In genomic region chr1:153669606-153670005, GRCh38 we compare ENCODE assay signal across 12 cellular contexts. TPM values are rescaled to one million over a fixed set of nuclear protein-coding genes. Genes with fewer than 3 reads are reported as not detected.
DNase-seq lines count a peak whose midpoint lies in the region; ATAC-seq and TF ChIP-seq lines count a peak whose summit lies in the region.
"Had no signal": no experiment of that assay in that cellular context is flagged by ENCODE, and none has a peak within 500 bp of the region (broad histone marks: within the 10 kb centered on the region; RNA-seq: fewer than 3 reads in every experiment).

No MANE protein-coding gene starts in this region.

- H3K4me3 Mint-ChIP-seq in stimulated activated naive CD8-positive, alpha-beta T cell treated with anti-CD3 and anti-CD28 coated beads, Interleukin-15, amount 100 ng/mL, for 72 hours, result no peak overlapping the region
- no peak overlapping the region for H3K4me3 Mint-ChIP-seq in activated naive CD8-positive, alpha-beta T cell treated with anti-CD3 and anti-CD28 coated beads for 36 hours

- H3K27ac Mint-ChIP-seq in stimulated activated naive CD8-positive, alpha-beta T cell treated with anti-CD3 and anti-CD28 coated beads, Interleukin-15, amount 100 ng/mL, for 72 hours, result peak overlapping the region; percentile 43 to 67
- no peak overlapping the region for H3K27ac Mint-ChIP-seq in activated naive CD8-positive, alpha-beta T cell treated with anti-CD3 and anti-CD28 coated beads for 36 hours

- no peak overlapping the region for H3K27ac ChIP-seq in mesodermal cell (ENCODE audit: low read depth, low read length, severe bottlenecking)

- no peaks in the 10 kb centered on the region for H3K27me3 Mint-ChIP-seq in stimulated activated naive CD8-positive, alpha-beta T cell treated with anti-CD3 and anti-CD28 coated beads, Interleukin-15, amount 100 ng/mL, for 72 hours
- no peaks in the 10 kb centered on the region for H3K27me3 Mint-ChIP-seq in activated naive CD8-positive, alpha-beta T cell treated with anti-CD3 and anti-CD28 coated beads for 36 hours

- ATAC-seq in stimulated activated naive CD8-positive, alpha-beta T cell treated with anti-CD3 and anti-CD28 coated beads, Interleukin-15, amount 100 ng/mL, for 72 hours, result no peak
- ATAC-seq in stimulated activated naive CD8-positive, alpha-beta T cell treated with anti-CD3 and anti-CD28 coated beads, Interleukin-15, Interleukin-2, amounts not matched to agents 100 U/mL and 50 U/mL, for 24 hours, result no peak
- ATAC-seq in activated CD4-positive, CD25-positive, alpha-beta regulatory T cell treated with anti-CD3 and anti-CD28 coated beads, Interleukin-2, amount 50 U/mL, for 24 hours, result no peak

- peaks cover 53% of the 10 kb centered on the region for H3K36me3 Mint-ChIP-seq in activated naive CD8-positive, alpha-beta T cell treated with anti-CD3 and anti-CD28 coated beads for 36 hours

- no peak for TF ChIP-seq CTCF in cardiac fibroblast (IDR thresholded peaks at IDR 0.05; ENCODE audit: low read depth, low read length)

- peaks cover 55% of the 10 kb centered on the region for H3K36me3 ChIP-seq in mesodermal cell (ENCODE audit: control insufficient read depth, insufficient read depth, low read length)

- DNase-seq in stimulated activated naive CD8-positive, alpha-beta T cell treated with anti-CD3 and anti-CD28 coated beads, Interleukin-15, amount 100 ng/mL, for 72 hours, result no peak
- no peak for DNase-seq in stimulated activated naive CD8-positive, alpha-beta T cell treated with anti-CD3 and anti-CD28 coated beads, Interleukin-15, Interleukin-2, amounts not matched to agents 100 U/mL and 50 U/mL, for 24 hours
- DNase-seq in cardiac fibroblast (ENCODE audit: low read depth in 2 of 2) (no peak), mucosa of gallbladder (ENCODE audit: low spot score) (no peak), NCI-H748 (lab: John Stamatoyannopoulos, UW; ENCODE audit: unreplicated experiment) (no peak)
- DNase-seq in activated naive CD8-positive, alpha-beta T cell treated with anti-CD3 and anti-CD28 coated beads for 36 hours, result no peak
- DNase-seq: C1 segment of cervical spinal cord, kidney glomerular epithelial cell, NCI-H1694 treated with DMSO at 0.1 percent for 48 hours, T-helper 9 cell had no signal

- 91 to 92% methylated on average over 6 of the region's 6 CpGs for WGBS in mesodermal cell (ENCODE audit: insufficient coverage in 2 of 2), 2 experiments

- no peaks in the 10 kb centered on the region for H3K9me3 Mint-ChIP-seq in stimulated activated naive CD8-positive, alpha-beta T cell treated with anti-CD3 and anti-CD28 coated beads, Interleukin-15, amount 100 ng/mL, for 72 hours
- peaks cover 2% of the 10 kb centered on the region for H3K9me3 Mint-ChIP-seq in activated naive CD8-positive, alpha-beta T cell treated with anti-CD3 and anti-CD28 coated beads for 36 hours

- H3K4me1 ChIP-seq in mesodermal cell (ENCODE audit: control insufficient read depth, insufficient read depth, low read length, poor library complexity, severe bottlenecking), result peaks cover 10% of the 10 kb centered on the region

- H3K9me3 ChIP-seq in mesodermal cell (ENCODE audit: control insufficient read depth, low read length), result no peaks in the 10 kb centered on the region

- peak overlapping the region; percentile 64 to 88 for H3K4me3 ChIP-seq in cardiac fibroblast (replicated peaks in 1 of 2; ENCODE audit: low read depth in 2 of 2, low read length in 2 of 2)
- peak overlapping the region; percentile 100 for H3K4me3 ChIP-seq in mesodermal cell (ENCODE audit: extremely low read depth, insufficient read depth, low read length, poor library complexity, severe bottlenecking)

- peaks cover 19% of the 10 kb centered on the region for H3K4me1 Mint-ChIP-seq in stimulated activated naive CD8-positive, alpha-beta T cell treated with anti-CD3 and anti-CD28 coated beads, Interleukin-15, amount 100 ng/mL, for 72 hours
- H3K4me1 Mint-ChIP-seq in activated naive CD8-positive, alpha-beta T cell treated with anti-CD3 and anti-CD28 coated beads for 36 hours, result peaks cover 33% of the 10 kb centered on the region

RNA-seq across cellular contexts. Expression of gene ILF2, which starts 1.2 kb away (rescaled TPM):
- 369 TPM for polyA plus RNA-seq in mesodermal cell (2013, experiment 1 of 2)
- 367 TPM for polyA plus RNA-seq in mesodermal cell (2013, experiment 2 of 2)
- total RNA-seq in mucosa of gallbladder, result 87.6 TPM
- 100 to 1,000 TPM; 419 to 431 TPM for total RNA-seq in activated naive CD8-positive, alpha-beta T cell treated with anti-CD3 and anti-CD28 coated beads for 36 hours

RNA-seq across cellular contexts. Expression of gene NPR1, which starts 8.9 kb away (rescaled TPM):
- 7.4 TPM for polyA plus RNA-seq in mesodermal cell (2013, experiment 1 of 2)
- polyA plus RNA-seq in mesodermal cell (2013, experiment 2 of 2), result 5.7 TPM
- 8.8 TPM for total RNA-seq in mucosa of gallbladder
- under 1 TPM in 1 of 2 experiments, not detected in 1; 0.06 TPM for total RNA-seq in activated naive CD8-positive, alpha-beta T cell treated with anti-CD3 and anti-CD28 coated beads for 36 hours

RNA-seq across cellular contexts. Expression of gene SNAPIN, which starts 11.1 kb away (rescaled TPM):
- polyA plus RNA-seq in mesodermal cell (2013, experiment 1 of 2), result 33.3 TPM
- 32.8 TPM for polyA plus RNA-seq in mesodermal cell (2013, experiment 2 of 2)
- 38.8 TPM for total RNA-seq in mucosa of gallbladder
- 10 to 100 TPM; 32.9 to 34.7 TPM for total RNA-seq in activated naive CD8-positive, alpha-beta T cell treated with anti-CD3 and anti-CD28 coated beads for 36 hours

RNA-seq across cellular contexts. Expression of gene CHTOP, which starts 35.7 kb away (rescaled TPM):
- polyA plus RNA-seq in mesodermal cell (2013, experiment 1 of 2), result 79.0 TPM
- 77.6 TPM for polyA plus RNA-seq in mesodermal cell (2013, experiment 2 of 2)
- 69.4 TPM for total RNA-seq in mucosa of gallbladder
- 10 to 100 TPM; 94.3 to 98.1 TPM for total RNA-seq in activated naive CD8-positive, alpha-beta T cell treated with anti-CD3 and anti-CD28 coated beads for 36 hours

RNA-seq across cellular contexts. Expression of gene S100A1, which starts 41.4 kb away (rescaled TPM):
- polyA plus RNA-seq in mesodermal cell (2013, experiment 1 of 2), result 2.0 TPM
- polyA plus RNA-seq in mesodermal cell (2013, experiment 2 of 2), result 0.91 TPM
- 3.3 TPM for total RNA-seq in mucosa of gallbladder
- total RNA-seq in activated naive CD8-positive, alpha-beta T cell treated with anti-CD3 and anti-CD28 coated beads for 36 hours, result not detected
